12 cellular contexts compared by ENCODE assay signal in the genomic region with DNA sequence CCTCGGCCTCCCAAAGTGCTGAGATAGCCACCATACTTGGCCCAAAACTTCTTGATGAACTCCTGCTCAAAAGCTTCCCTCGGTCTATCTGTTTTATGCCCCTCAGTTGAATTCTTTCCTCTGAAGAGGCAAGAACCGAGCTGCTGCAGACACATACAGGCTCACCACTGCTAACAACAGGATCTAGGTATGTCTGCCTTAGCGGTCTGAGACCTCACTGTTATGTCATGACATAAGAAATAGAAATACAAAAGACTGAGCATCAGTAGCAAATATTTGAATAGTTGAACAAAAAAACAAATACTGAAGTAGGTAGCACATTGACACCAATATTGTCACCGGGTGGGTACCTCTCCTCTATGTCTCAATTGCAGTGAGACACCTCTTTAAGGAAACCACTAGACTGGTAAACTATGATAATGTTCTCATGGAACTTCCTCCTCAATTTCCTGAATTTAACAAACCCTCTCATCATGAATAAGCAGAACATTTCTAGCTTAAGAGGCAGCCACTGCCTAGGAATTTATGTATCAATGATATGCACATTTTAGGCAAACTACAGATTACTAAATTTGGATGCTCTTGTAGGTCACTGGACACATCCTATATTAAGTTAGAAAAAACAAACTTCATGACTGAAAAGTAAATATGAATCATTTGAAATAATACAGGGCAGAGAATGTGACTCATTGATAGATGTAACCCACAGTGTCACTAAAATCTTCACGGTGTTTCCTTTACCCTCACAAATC. TPM values are rescaled to one million over a fixed set of nuclear protein-coding genes. Genes with fewer than 3 reads are reported as not detected.
A peak's percentile ranks its signal among the peaks of the same experiment; 100 is the strongest.
DNase-seq lines count a peak whose midpoint lies in the region; ATAC-seq, FAIRE-seq and TF ChIP-seq lines count a peak whose summit lies in the region.
"Had no signal": no experiment of that assay in that cellular context is flagged by ENCODE, and none has a peak within 500 bp of the region (broad histone marks: within the 10 kb centered on the region; RNA-seq: fewer than 3 reads in every experiment).

No MANE protein-coding gene starts in this region.

- H3K4me1 Mint-ChIP-seq in activated CD4-positive, alpha-beta T cell treated with anti-CD3 and anti-CD28 coated beads, Interleukin-2, amount 10 ng/mL, durations not matched to agents 7 days and 5 days = peaks cover 16% of the 10 kb centered on the region

- H3K4me2 ChIP-seq in K562 (ENCODE audit: insufficient read depth, low read length) = peak overlapping the region; percentile 2; the same call in 1 of the 2 replicates
- H3K4me2 ChIP-seq in skeletal muscle satellite cell (ENCODE audit: low read length) = peak overlapping the region; percentile 37

- no peak overlapping the region for H3K4me3 Mint-ChIP-seq in activated CD4-positive, alpha-beta T cell treated with anti-CD3 and anti-CD28 coated beads, Interleukin-2, amount 10 ng/mL, durations not matched to agents 7 days and 5 days

- no peaks in the 10 kb centered on the region for H3K36me3 ChIP-seq in K562 (ENCODE audit: control insufficient read depth, insufficient read depth, low read length)
- no peaks in the 10 kb centered on the region for H3K36me3 ChIP-seq in skeletal muscle satellite cell (ENCODE audit: insufficient read depth, low read length)
- H3K36me3 ChIP-seq in esophagus muscularis mucosa = no peaks in the 10 kb centered on the region
- H3K36me3 ChIP-seq: SJSA1 had no signal

- H3K36me3 Mint-ChIP-seq in activated CD4-positive, alpha-beta T cell treated with anti-CD3 and anti-CD28 coated beads, Interleukin-2, amount 10 ng/mL, durations not matched to agents 7 days and 5 days (ENCODE audit: low read depth) = no peaks in the 10 kb centered on the region

- TF ChIP-seq EP300 in K562 (IDR thresholded peaks at IDR 0.05; ENCODE audit: low read length) (peak; percentile 59; the same call in 1 of the 2 replicates), esophagus muscularis mucosa (IDR thresholded peaks at IDR 0.05) (no peak)

- H2AFZ ChIP-seq in K562 (ENCODE audit: low read depth, low read length) = peak overlapping the region; percentile 77

- no peaks in the 10 kb centered on the region for H3K79me2 ChIP-seq in K562 (ENCODE audit: control insufficient read depth, insufficient read depth, low read length)

- H3K9me3 ChIP-seq in K562 (replicated peaks; ENCODE audit: control insufficient read depth, insufficient read depth, low read depth, low read length) (no peaks in the 10 kb centered on the region), skeletal muscle satellite cell (replicated peaks; ENCODE audit: low read length) (no peaks in the 10 kb centered on the region), esophagus muscularis mucosa (no peaks in the 10 kb centered on the region)
- H3K9me3 ChIP-seq: SJSA1 had no signal

- CTCF ChIA-PET in activated CD4-positive, alpha-beta T cell treated with anti-CD3 and anti-CD28 coated beads, Interleukin-2, amount 10 ng/mL, durations not matched to agents 7 days and 5 days (lab: Charles Lee) = no interaction called here
- CTCF ChIA-PET in K562 (lab: Yijun Ruan, JAX; ENCODE audit: low intra/inter-chr PET ratio) = no interaction called here

- TF ChIP-seq RAD21 in K562 (CRISPR knock-in tag; conservative IDR thresholded peaks at IDR 0.05 in 1 of 2, IDR thresholded peaks at IDR 0.05 in 1 of 2) = no peak

- 24% methylated on average over 6 of the region's 6 CpGs for WGBS in K562 (ENCODE audit: insufficient coverage, low coverage, missing lambda C conversion rate)
- WGBS in esophagus muscularis mucosa = 88% methylated on average over 6 of the region's 6 CpGs

- no peak overlapping the region for H3K4me3 ChIP-seq in K562
- H3K4me3 ChIP-seq in skeletal muscle satellite cell (ENCODE audit: low read length) = no peak overlapping the region
- no peak overlapping the region for H3K4me3 ChIP-seq in esophagus muscularis mucosa
- H3K4me3 ChIP-seq: SJSA1 had no signal

- TF ChIP-seq POLR2A in K562 (conservative IDR thresholded peaks at IDR 0.05) (no peak), esophagus muscularis mucosa (IDR thresholded peaks at IDR 0.05; ENCODE audit: low read depth) (no peak)

- POLR2A ChIA-PET in activated CD4-positive, alpha-beta T cell treated with anti-CD3 and anti-CD28 coated beads, Interleukin-2, amount 10 ng/mL, durations not matched to agents 7 days and 5 days (lab: Charles Lee) = no interaction called here
- POLR2A ChIA-PET in K562 (lab: Yijun Ruan, JAX) = interaction anchor here (0.7 kb wide), 1 partner anchor 8 kb away, joined by 3 read pairs; no protein-coding TSS in a partner anchor

- H3K27ac ChIP-seq in K562 (ENCODE audit: extremely low read depth, low read depth, low read length) (peak overlapping the region; percentile 64), esophagus muscularis mucosa (replicated peaks in 1 of 4) (no peak overlapping the region)
- H3K27ac ChIP-seq: SJSA1 had no signal

- H4K20me1 ChIP-seq in K562 (replicated peaks; ENCODE audit: control insufficient read depth, insufficient read depth, low read length) = no peaks in the 10 kb centered on the region

- 0 out of 4 replicates have a peak overlapping the region, but pooled peaks of 1 of the 2 experiments have one; percentile 15 for H3K9ac ChIP-seq in K562 (ENCODE audit: insufficient read depth in 1 of 2, low read depth in 2 of 2, low read length in 2 of 2)
- H3K9ac ChIP-seq in skeletal muscle satellite cell (ENCODE audit: low read depth, low read length) = peak overlapping the region; percentile 33

- no peaks in the 10 kb centered on the region for H3K9me3 Mint-ChIP-seq in activated CD4-positive, alpha-beta T cell treated with anti-CD3 and anti-CD28 coated beads, Interleukin-2, amount 10 ng/mL, durations not matched to agents 7 days and 5 days

- ATAC-seq in K562 = peak; percentile 19

- no peaks in the 10 kb centered on the region for H3K27me3 Mint-ChIP-seq in activated CD4-positive, alpha-beta T cell treated with anti-CD3 and anti-CD28 coated beads, Interleukin-2, amount 10 ng/mL, durations not matched to agents 7 days and 5 days

- intact Hi-C loops in K562 (cut with micrococcal nuclease) (no loop called here), esophagus muscularis mucosa (cut with DNase I) (no loop called here)

- DNase-seq in activated CD4-positive, alpha-beta T cell treated with anti-CD3 and anti-CD28 coated beads, Interleukin-2, amount 10 ng/mL, durations not matched to agents 7 days and 5 days = no peak
- no peak for DNase-seq in activated CD4-positive, alpha-beta T cell treated with anti-CD3 and anti-CD28 coated beads for 48 hours
- DNase-seq in NOMO-1 treated with dmso at 0.1 percent for 144 hours (lab: John Stamatoyannopoulos, UW; ENCODE audit: unreplicated experiment) = peak; percentile 17
- DNase-seq in K562 (ENCODE audit: extremely low read depth in 1 of 4, low spot score in 3 of 4) = peak in 2 of 4 experiments; percentile 44 to 45
- no peak for DNase-seq in cerebellum (ENCODE audit: low spot score)
- no peak for DNase-seq in NCI-H2227 treated with DMSO at 0.1 percent for 48 hours (lab: John Stamatoyannopoulos, UW)
- DNase-seq in esophagus muscularis mucosa (ENCODE audit: extremely low spot score) = no peak
- DNase-seq: activated gamma-delta T cell, NCI-H1436 had no signal

- no peak for TF ChIP-seq CTCF in K562 (IDR thresholded peaks at IDR 0.05 in 2 of 3, conservative IDR thresholded peaks at IDR 0.05 in 1 of 3; ENCODE audit: insufficient read depth in 2 of 3, low read depth in 1 of 3, low read length in 3 of 3)
- TF ChIP-seq CTCF in esophagus muscularis mucosa (IDR thresholded peaks at IDR 0.05) = no peak

- peak overlapping the region; percentile 14 for H3K27ac Mint-ChIP-seq in activated CD4-positive, alpha-beta T cell treated with anti-CD3 and anti-CD28 coated beads, Interleukin-2, amount 10 ng/mL, durations not matched to agents 7 days and 5 days

- no TSS peak for BruUV-seq in K562 (replicated peaks; lab: Mats Ljungman, UMichigan)

- H3K27me3 ChIP-seq in K562 (ENCODE audit: control insufficient read depth in 2 of 2, insufficient read depth in 2 of 2, low read length in 2 of 2) (no peaks in the 10 kb centered on the region), skeletal muscle satellite cell (ENCODE audit: control insufficient read depth, insufficient read depth, low read length) (no peaks in the 10 kb centered on the region), esophagus muscularis mucosa (no peaks in the 10 kb centered on the region)
- H3K27me3 ChIP-seq: SJSA1 had no signal

- FAIRE-seq in K562 (lab: Jason Lieb, UNC) = no peak
- FAIRE-seq: islet of Langerhans had no signal

- in situ Hi-C loops in K562 (cut with MboI) = no loop called here

- H3K4me1 ChIP-seq in K562 (replicated peaks in 1 of 2; ENCODE audit: control insufficient read depth in 2 of 2, insufficient read depth in 2 of 2, low read length in 2 of 2) (peaks cover 11 to 51% of the 10 kb centered on the region in 2 experiments; a peak in 4 of 5 replicates), skeletal muscle satellite cell (ENCODE audit: control insufficient read depth, insufficient read depth, low read length) (peaks cover 33% of the 10 kb centered on the region), esophagus muscularis mucosa (no peaks in the 10 kb centered on the region)
- H3K4me1 ChIP-seq: SJSA1 had no signal

- no peaks in the 10 kb centered on the region for H3K9me1 ChIP-seq in K562 (ENCODE audit: control insufficient read depth, insufficient read depth, low read length)

RNA-seq across cellular contexts. Expression of a gene that starts 9.4 kb away (rescaled TPM):
- 10 to 100 TPM; 17.6 to 17.7 TPM for total RNA-seq in activated CD4-positive, alpha-beta T cell treated with anti-CD3 and anti-CD28 coated beads, Interleukin-2, amount 10 ng/mL, durations not matched to agents 7 days and 5 days
- total RNA-seq in K562 (2011; cell fraction: chromatin; rRNA removed; ENCODE audit: low replicate concordance) = 282 and 467 TPM in 2 replicates
- 111 and 113 TPM in 2 replicates for total RNA-seq in K562 (2011; cell fraction: nucleolus; rRNA removed)
- total RNA-seq in K562 (2011; cell fraction: nucleoplasm; rRNA removed) = 160 and 217 TPM in 2 replicates
- total RNA-seq in K562 (2014; rRNA removed) (50.1 and 60.1 TPM in 2 replicates), K562 (2014; rRNA removed; fragmentation: Illumina TruSeq; extraction: Trizol) (114 and 158 TPM in 2 replicates), K562 (2015; rRNA removed; fragmentation: Illumina TruSeq; extraction: Trizol) (144 and 155 TPM in 2 replicates), K562 (2021) (98.8 and 115 TPM in 2 replicates), cerebellum (51.9 TPM), esophagus muscularis mucosa (10 to 100 TPM; 18.1 to 22.1 (median 20.0) TPM)
- polyA plus RNA-seq in K562 (2011; rRNA removed) (128 and 172 TPM in 2 replicates), K562 (2014; fragmentation: Illumina TruSeq; extraction: Trizol) (71.5 and 82.1 TPM in 2 replicates), K562 (2014; fragmentation: Nextera tagmentation; extraction: Ambion mirVana) (10 to 100 TPM; 23.3 to 23.9 TPM), K562 (2014; rRNA removed) (49.6 and 60.5 TPM in 2 replicates)
- polyA plus RNA-seq in K562 (2011; cell fraction: cytosol; rRNA removed) = 42.0 and 63.5 TPM in 2 replicates
- 254 and 270 TPM in 2 replicates for polyA plus RNA-seq in K562 (2011; cell fraction: nucleus; rRNA removed)
- 56.3 and 84.9 TPM in 2 replicates for polyA plus RNA-seq in K562 (2012)
- 447 and 452 TPM in 2 replicates for polyA minus RNA-seq in K562 (2011; rRNA and poly(A)+ RNA removed)
- 96.1 and 167 TPM in 2 replicates for polyA minus RNA-seq in K562 (2011; cell fraction: cytosol; rRNA and poly(A)+ RNA removed)
- 374 and 571 TPM in 2 replicates for polyA minus RNA-seq in K562 (2011; cell fraction: nucleus; rRNA and poly(A)+ RNA removed)
- 73.6 and 112 TPM in 2 replicates for total RNA-seq in skeletal muscle satellite cell (2012; rRNA removed)
